Comparison of ENCODE assay signal across 9 cellular contexts in genomic region chr7:73410108-73410516, GRCh38. TPM values are rescaled to one million over a fixed set of nuclear protein-coding genes. Genes with fewer than 3 reads are reported as not detected.
DNase-seq lines count a peak whose midpoint lies in the region; ATAC-seq, FAIRE-seq and TF ChIP-seq lines count a peak whose summit lies in the region.
"Not testable (repeated sequence)": the region's sequence is repeated elsewhere in the genome, so short reads cannot be mapped to it uniquely, and the experiment has no call there.
"Had no signal": no experiment of that assay in that cellular context is flagged by ENCODE, and none has a peak within 500 bp of the region (broad histone marks: within the 10 kb centered on the region; RNA-seq: fewer than 3 reads in every experiment).

No MANE protein-coding gene starts in this region.

- H3K4me1 ChIP-seq in RWPE2 (ENCODE audit: insufficient read depth, poor library complexity, severe bottlenecking); breast epithelium; foreskin keratinocyte; mesodermal cell (ENCODE audit: control insufficient read depth, insufficient read depth, low read length, poor library complexity, severe bottlenecking); pancreas: not testable (repeated sequence)

- WGBS in mesodermal cell (ENCODE audit: insufficient coverage in 2 of 2), 2 experiments, result 60% methylated on average over 1 of the region's 11 CpGs; no CpG with 5 or more reads in 1 of the 2 experiments
- 34 to 37% methylated on average over 9 to 11 of the region's 11 CpGs for WGBS in pancreas, 2 donors

- intact Hi-C loops in breast epithelium (cut with DNase I; ENCODE audit: low total_unique reads); left ventricle myocardium superior (cut with micrococcal nuclease); pancreas (cut with DNase I): not testable (repeated sequence)

- TF ChIP-seq POLR2A in breast epithelium (IDR thresholded peaks at IDR 0.05), result not testable (repeated sequence)

- H3K36me3 ChIP-seq in RWPE2 (ENCODE audit: low read depth); breast epithelium; mesodermal cell (ENCODE audit: control insufficient read depth, insufficient read depth, low read length); pancreas: not testable (repeated sequence)

- not testable (repeated sequence) for FAIRE-seq in pancreas (lab: Jason Lieb, UNC)

- DNase-seq in H4 (ENCODE audit: low spot score) (peak; percentile 54), pancreas (peak in 1 of 6 donors; percentile 37)
- DNase-seq in RWPE2 (ENCODE audit: low spot score); breast epithelium (ENCODE audit: low spot score in 2 of 2); foreskin keratinocyte; left ventricle myocardium superior: not testable (repeated sequence)

- not testable (repeated sequence) for H3K9me3 ChIP-seq in RWPE2 (ENCODE audit: severe bottlenecking); breast epithelium; mesodermal cell (ENCODE audit: control insufficient read depth, low read length); pancreas

- not testable (repeated sequence) for H3K4me3 ChIP-seq in RWPE2 (ENCODE audit: severe bottlenecking); mesodermal cell (ENCODE audit: extremely low read depth, insufficient read depth, low read length, poor library complexity, severe bottlenecking); pancreas
- peak overlapping the region in 2 of 3 donors; percentile 2 to 26 for H3K4me3 ChIP-seq in breast epithelium

- peak; percentile 38; the same call in 1 of the 3 replicates for ATAC-seq in RWPE2 (ENCODE audit: low read depth)
- peak; percentile 36 for ATAC-seq in foreskin keratinocyte
- peak; percentile 35 for ATAC-seq in left ventricle myocardium superior
- ATAC-seq in pancreas, result peak; percentile 38 to 71 (median 57)

- not testable (repeated sequence) for H3K27me3 ChIP-seq in RWPE2 (ENCODE audit: insufficient read depth, poor library complexity, severe bottlenecking); breast epithelium; foreskin keratinocyte; pancreas

- H3K27ac ChIP-seq in RWPE2 (ENCODE audit: poor library complexity, severe bottlenecking); foreskin keratinocyte: not testable (repeated sequence)
- H3K27ac ChIP-seq in breast epithelium (peak overlapping the region; percentile 74), mesodermal cell (ENCODE audit: low read depth, low read length, severe bottlenecking) (peak overlapping the region; percentile 81), pancreas (peak overlapping the region; percentile 57 to 77 (median 70))

- TF ChIP-seq CTCF in RWPE2 (IDR thresholded peaks at IDR 0.05; ENCODE audit: poor library complexity, severe bottlenecking); breast epithelium (IDR thresholded peaks at IDR 0.05); foreskin keratinocyte (conservative IDR thresholded peaks at IDR 0.05); pancreas (IDR thresholded peaks at IDR 0.05): not testable (repeated sequence)

RNA-seq across cellular contexts. Expression of gene FZD9, which starts 23.5 kb away (rescaled TPM):
- 0.06 and 0.08 TPM in 2 replicates for total RNA-seq in H4 (2014; rRNA removed; shearing (Covaris generic))
- 1 to 10 TPM in 1 of 3 donors, under 1 TPM in 2; 0.44 to 4.3 (median 0.98) TPM for total RNA-seq in breast epithelium
- total RNA-seq in foreskin keratinocyte, result 0.25 and 0.34 TPM in 2 replicates
- 0.32 and 0.41 TPM in 2 replicates for polyA plus RNA-seq in foreskin keratinocyte
- 0.25 TPM for total RNA-seq in left ventricle myocardium superior
- 3.1 TPM for polyA plus RNA-seq in mesodermal cell (2013, experiment 1 of 2)
- 2.0 TPM for polyA plus RNA-seq in mesodermal cell (2013, experiment 2 of 2)
- under 1 TPM; 0.28 to 0.63 (median 0.46) TPM for total RNA-seq in pancreas
- polyA plus RNA-seq in pancreas, result under 1 TPM; 0.38 to 0.95 TPM
- total RNA-seq: CD4-positive, alpha-beta memory T cell; OCI-LY7 had no signal
- polyA plus RNA-seq: CD4-positive, alpha-beta memory T cell had no signal
